Comparison of ENCODE assay signal across 18 cellular contexts in genomic region chr3:145815707-145816413, GRCh38.
DNase-seq lines count a peak whose midpoint lies in the region; ATAC-seq lines count a peak whose summit lies in the region.
"Had no signal": no experiment of that assay in that cellular context is flagged by ENCODE, and none has a peak within 500 bp of the region (broad histone marks: within the 10 kb centered on the region; RNA-seq: fewer than 3 reads in every experiment).

No MANE protein-coding gene starts in this region.

- H3K4me1 Mint-ChIP-seq in activated T-cell treated with anti-CD3 and anti-CD28 coated beads, Interleukin-2, amount 50 U/mL, for 72 hours (ENCODE audit: low read depth) = no peaks in the 10 kb centered on the region
- H3K4me1 Mint-ChIP-seq in stimulated activated naive CD8-positive, alpha-beta T cell treated with anti-CD3 and anti-CD28 coated beads, Interleukin-15, amount 100 ng/mL, for 72 hours = no peaks in the 10 kb centered on the region
- H3K4me1 Mint-ChIP-seq: CD8-positive, alpha-beta memory T cell had no signal

- no peak overlapping the region for H3K27ac Mint-ChIP-seq in activated T-cell treated with anti-CD3 and anti-CD28 coated beads, Interleukin-2, amount 50 U/mL, for 72 hours
- no peak overlapping the region for H3K27ac Mint-ChIP-seq in stimulated activated naive CD8-positive, alpha-beta T cell treated with anti-CD3 and anti-CD28 coated beads, Interleukin-15, amount 100 ng/mL, for 72 hours
- H3K27ac Mint-ChIP-seq: CD8-positive, alpha-beta memory T cell had no signal

- H3K9me3 Mint-ChIP-seq in activated T-cell treated with anti-CD3 and anti-CD28 coated beads, Interleukin-2, amount 50 U/mL, for 72 hours = peaks cover 0 to 6% of the 10 kb centered on the region in 2 donors
- peaks cover 0 to 9% of the 10 kb centered on the region in 2 donors for H3K9me3 Mint-ChIP-seq in stimulated activated naive CD8-positive, alpha-beta T cell treated with anti-CD3 and anti-CD28 coated beads, Interleukin-15, amount 100 ng/mL, for 72 hours

- no peak overlapping the region for H3K4me3 ChIP-seq in HAP-1
- no peak overlapping the region for H3K4me3 ChIP-seq in iPS DF 6.9 (ENCODE audit: low read length)

- no peak overlapping the region for H3K27ac ChIP-seq in iPS DF 6.9 (ENCODE audit: low read length)

- no peak overlapping the region for H3K4me3 Mint-ChIP-seq in activated T-cell treated with anti-CD3 and anti-CD28 coated beads, Interleukin-2, amount 50 U/mL, for 72 hours
- H3K4me3 Mint-ChIP-seq in stimulated activated naive CD8-positive, alpha-beta T cell treated with anti-CD3 and anti-CD28 coated beads, Interleukin-15, amount 100 ng/mL, for 72 hours = no peak overlapping the region
- H3K4me3 Mint-ChIP-seq: CD8-positive, alpha-beta memory T cell had no signal

- H3K27me3 Mint-ChIP-seq in activated T-cell treated with anti-CD3 and anti-CD28 coated beads, Interleukin-2, amount 50 U/mL, for 72 hours (ENCODE audit: low read depth) = no peaks in the 10 kb centered on the region
- H3K27me3 Mint-ChIP-seq in stimulated activated naive CD8-positive, alpha-beta T cell treated with anti-CD3 and anti-CD28 coated beads, Interleukin-15, amount 100 ng/mL, for 72 hours = no peaks in the 10 kb centered on the region

- ATAC-seq in activated T-cell treated with anti-CD3 and anti-CD28 coated beads, Interleukin-2, amount 50 U/mL, for 72 hours (replicated peaks in 1 of 2) = no peak
- ATAC-seq in stimulated activated naive CD8-positive, alpha-beta T cell treated with anti-CD3 and anti-CD28 coated beads, Interleukin-15, amount 100 ng/mL, for 72 hours = no peak
- no peak for ATAC-seq in HG03457 (IDR thresholded peaks at IDR 0.05; ENCODE audit: unreplicated experiment)

- no peaks in the 10 kb centered on the region for H3K27me3 ChIP-seq in HAP-1 (ENCODE audit: low read depth)
- H3K27me3 ChIP-seq in iPS DF 6.9 (ENCODE audit: control insufficient read depth, insufficient read depth, low read length) = no peaks in the 10 kb centered on the region

- DNase-seq in HAP-1 (ENCODE audit: low spot score in 2 of 2) (peak; percentile 59 to 85), amniotic epithelial cell (ENCODE audit: low read depth) (peak; percentile 1), iPS DF 6.9 (ENCODE audit: low read depth, low spot score) (peak; percentile 27), NCI-H146 treated with DMSO at 0.1 percent for 48 hours (lab: John Stamatoyannopoulos, UW; ENCODE audit: unreplicated experiment) (no peak)
- DNase-seq in activated T-cell treated with anti-CD3 and anti-CD28 coated beads, Interleukin-2, amount 50 U/mL, for 72 hours = no peak
- DNase-seq in stimulated activated naive CD8-positive, alpha-beta T cell treated with anti-CD3 and anti-CD28 coated beads, Interleukin-15, amount 100 ng/mL, for 72 hours = no peak
- DNase-seq: ACHN; C1 segment of cervical spinal cord; CD8-positive, alpha-beta memory T cell; NCI-H1092 treated with DMSO at 0.1 percent for 48 hours; NCI-H146; NCI-H2081 treated with DMSO at 0.1 percent for 48 hours; NCI-H2227 treated with DMSO at 0.1 percent for 48 hours; NCI-H510A treated with DMSO at 0.1 percent for 48 hours; NCI-H774; SHP77; SK-N-SH had no signal

- H3K4me1 ChIP-seq in HAP-1 (peaks cover 8% of the 10 kb centered on the region), iPS DF 6.9 (ENCODE audit: control insufficient read depth, insufficient read depth, low read length) (no peaks in the 10 kb centered on the region)

- H3K9me3 ChIP-seq in HAP-1 (no peaks in the 10 kb centered on the region), iPS DF 6.9 (ENCODE audit: control insufficient read depth, insufficient read depth, low read length) (no peaks in the 10 kb centered on the region)
- H3K9me3 ChIP-seq: SK-N-SH had no signal

- H3K36me3 ChIP-seq in HAP-1 (replicated peaks) (no peaks in the 10 kb centered on the region), iPS DF 6.9 (ENCODE audit: control insufficient read depth, insufficient read depth, low read length) (no peaks in the 10 kb centered on the region)

- in situ Hi-C loops in HAP-1 (cut with MboI; ENCODE audit: low sequenced_read_pairs) = no loop called here

- H3K36me3 Mint-ChIP-seq in activated T-cell treated with anti-CD3 and anti-CD28 coated beads, Interleukin-2, amount 50 U/mL, for 72 hours (ENCODE audit: insufficient read depth in 2 of 2) = no peaks in the 10 kb centered on the region
- H3K36me3 Mint-ChIP-seq: CD8-positive, alpha-beta memory T cell had no signal

- no CpG with 5 or more reads among the region's 3 CpGs for WGBS in iPS DF 6.9 (ENCODE audit: insufficient coverage, insufficient read length)

Comparison
In these comparisons a context has a peak if more than half of its experiments do, and no peak if none do; other contexts are left out.
1. DNase-seq: peak in HAP-1 (2 of 2), amniotic epithelial cell (single experiment) and iPS DF 6.9 (single experiment); none in NCI-H146 treated with DMSO at 0.1 percent for 48 hours (single experiment), activated T-cell treated with anti-CD3 and anti-CD28 coated beads, Interleukin-2, amount 50 U/mL, for 72 hours (0 of 2) and stimulated activated naive CD8-positive, alpha-beta T cell treated with anti-CD3 and anti-CD28 coated beads, Interleukin-15, amount 100 ng/mL, for 72 hours (0 of 2).